ENCODE assay signal across 10 cellular contexts in genomic region chr1:37752213-37752582, GRCh38. TPM values are rescaled to one million over a fixed set of nuclear protein-coding genes. Genes with fewer than 3 reads are reported as not detected.
DNase-seq lines count a peak whose midpoint lies in the region; ATAC-seq and TF ChIP-seq lines count a peak whose summit lies in the region.
"Had no signal": no experiment of that assay in that cellular context is flagged by ENCODE, and none has a peak within 500 bp of the region (broad histone marks: within the 10 kb centered on the region; RNA-seq: fewer than 3 reads in every experiment).

No MANE protein-coding gene starts in this region.

- no peak for ATAC-seq in HG03280 (IDR thresholded peaks at IDR 0.05; ENCODE audit: unreplicated experiment)

- H2BK5ac ChIP-seq in mesendoderm (ENCODE audit: low read length) = no peak overlapping the region
- no peak overlapping the region for H2BK5ac ChIP-seq in mesenchymal stem cell (ENCODE audit: low read depth, low read length, poor library complexity, severe bottlenecking)

- H2AFZ ChIP-seq in mesenchymal stem cell (ENCODE audit: low read depth, low read length) = no peak overlapping the region

- no peak overlapping the region for H3K4ac ChIP-seq in mesendoderm (ENCODE audit: low read depth, low read length)
- no peak overlapping the region for H3K4ac ChIP-seq in mesenchymal stem cell (ENCODE audit: low read depth in 1 of 2, low read length in 2 of 2)

- no peak overlapping the region for H3K18ac ChIP-seq in mesendoderm (ENCODE audit: low read length)
- H3K18ac ChIP-seq in mesenchymal stem cell (ENCODE audit: low read depth in 1 of 2, low read length in 2 of 2) = no peak overlapping the region

- no peak for TF ChIP-seq CTCF in CD14-positive monocyte (IDR thresholded peaks at IDR 0.05)
- no peak for TF ChIP-seq CTCF in HFFc6 (IDR thresholded peaks at IDR 0.05)

- H3K4me2 ChIP-seq in mesendoderm (ENCODE audit: low read length) (no peak overlapping the region), mesenchymal stem cell (ENCODE audit: low read length, poor library complexity, severe bottlenecking) (no peak overlapping the region)

- H3K79me1 ChIP-seq in mesendoderm (ENCODE audit: low read length) (no peaks in the 10 kb centered on the region), mesenchymal stem cell (replicated peaks; ENCODE audit: low read length, poor library complexity, severe bottlenecking) (no peaks in the 10 kb centered on the region)

- H3K56ac ChIP-seq in mesendoderm (ENCODE audit: low read length) = no peak overlapping the region

- H3K4me1 ChIP-seq in mesendoderm (ENCODE audit: control insufficient read depth, low read depth, low read length) = no peaks in the 10 kb centered on the region
- peaks cover 9% of the 10 kb centered on the region for H3K4me1 ChIP-seq in mesenchymal stem cell (ENCODE audit: control insufficient read depth, insufficient read depth, low read depth, low read length)
- H3K4me1 ChIP-seq: SJCRH30 had no signal

- H4K5ac ChIP-seq in mesendoderm (ENCODE audit: low read length) = no peak overlapping the region

- no peak overlapping the region for H2BK15ac ChIP-seq in mesendoderm (replicated peaks; ENCODE audit: low read depth)
- no peak overlapping the region for H2BK15ac ChIP-seq in mesenchymal stem cell (ENCODE audit: low read depth, poor library complexity, severe bottlenecking)

- H3K27me3 ChIP-seq in mesendoderm (ENCODE audit: insufficient read depth, low read length, poor library complexity) (peaks cover 34% of the 10 kb centered on the region), mesenchymal stem cell (ENCODE audit: control insufficient read depth in 1 of 2, insufficient read depth in 1 of 2, low read length in 2 of 2) (peaks cover 55 to 61% of the 10 kb centered on the region in 2 experiments)

- H3K36me3 Mint-ChIP-seq in CD14-positive monocyte (no peaks in the 10 kb centered on the region), HFFc6 (ENCODE audit: low read depth) (no peaks in the 10 kb centered on the region)
- H3K36me3 Mint-ChIP-seq in activated naive CD8-positive, alpha-beta T cell treated with anti-CD3 and anti-CD28 coated beads for 36 hours = no peaks in the 10 kb centered on the region

- no peak overlapping the region for H3K14ac ChIP-seq in mesenchymal stem cell (ENCODE audit: low read length in 2 of 2)

- H3K9me3 ChIP-seq in mesenchymal stem cell (ENCODE audit: control insufficient read depth, low read length) = peaks cover 2% of the 10 kb centered on the region
- H3K9me3 ChIP-seq: SJCRH30 had no signal

- WGBS in mesendoderm (ENCODE audit: extremely low coverage, insufficient coverage, low lambda C conversion rate) = no CpG with 5 or more reads among the region's 11 CpGs
- WGBS in mesenchymal stem cell = 38% methylated on average over 11 of the region's 11 CpGs

- no peaks in the 10 kb centered on the region for H3K36me3 ChIP-seq in mesendoderm (ENCODE audit: control insufficient read depth, insufficient read depth, low read length)
- no peaks in the 10 kb centered on the region for H3K36me3 ChIP-seq in mesenchymal stem cell (ENCODE audit: control insufficient read depth in 1 of 2, insufficient read depth in 2 of 2, low read depth in 1 of 2, low read length in 2 of 2)
- H3K36me3 ChIP-seq: SJCRH30 had no signal

- H2BK12ac ChIP-seq in mesenchymal stem cell (ENCODE audit: low read length in 2 of 2) = no peak overlapping the region

- H3K4me3 ChIP-seq in mesendoderm (ENCODE audit: low read length) = no peak overlapping the region
- H3K4me3 ChIP-seq in mesenchymal stem cell (ENCODE audit: insufficient read depth in 1 of 2, low read depth in 1 of 2, low read length in 2 of 2) = no peak overlapping the region
- H3K4me3 ChIP-seq: SJCRH30 had no signal

- in situ Hi-C loops in G401 (cut with HindIII; ENCODE audit: low sequenced_read_pairs) = no loop called here

- H3K27ac ChIP-seq in mesendoderm (ENCODE audit: low read depth, low read length) (no peak overlapping the region), mesenchymal stem cell (ENCODE audit: low read length, poor library complexity, severe bottlenecking) (no peak overlapping the region)
- H3K27ac ChIP-seq: SJCRH30 had no signal

- no peak overlapping the region for H3K9ac ChIP-seq in mesendoderm (ENCODE audit: low read length)
- H3K9ac ChIP-seq in mesenchymal stem cell (ENCODE audit: low read length) = no peak overlapping the region

- H3K4me1 Mint-ChIP-seq in CD14-positive monocyte (peaks cover 10% of the 10 kb centered on the region), HFFc6 (ENCODE audit: low read depth) (no peaks in the 10 kb centered on the region)
- peaks cover 18% of the 10 kb centered on the region for H3K4me1 Mint-ChIP-seq in activated naive CD8-positive, alpha-beta T cell treated with anti-CD3 and anti-CD28 coated beads for 36 hours

- peaks cover 0 to 10% (median 5%) of the 10 kb centered on the region in 7 donors for H3K9me3 Mint-ChIP-seq in CD14-positive monocyte
- peaks cover 2% of the 10 kb centered on the region; the same call in 1 of the 2 replicates for H3K9me3 Mint-ChIP-seq in HFFc6
- H3K9me3 Mint-ChIP-seq in activated naive CD8-positive, alpha-beta T cell treated with anti-CD3 and anti-CD28 coated beads for 36 hours = no peaks in the 10 kb centered on the region

- intact Hi-C loops in CD14-positive monocyte (cut with micrococcal nuclease) = no loop called here

- DNase-seq in CD14-positive monocyte (ENCODE audit: low spot score) = no peak
- no peak for DNase-seq in HFFc6
- no peak for DNase-seq in activated naive CD8-positive, alpha-beta T cell treated with anti-CD3 and anti-CD28 coated beads for 36 hours
- DNase-seq in mesendoderm = no peak
- DNase-seq in mesenchymal stem cell = no peak
- no peak for DNase-seq in GM03348 (ENCODE audit: low spot score)
- no peak for DNase-seq in G401 (ENCODE audit: low spot score)
- DNase-seq: SJCRH30 had no signal

- no peak overlapping the region for H4K8ac ChIP-seq in mesendoderm (ENCODE audit: low read depth, low read length)
- H4K8ac ChIP-seq in mesenchymal stem cell (ENCODE audit: low read length) = no peak overlapping the region

- no peak overlapping the region for H4K91ac ChIP-seq in mesenchymal stem cell (ENCODE audit: low read length)

- no peak overlapping the region for H3K27ac Mint-ChIP-seq in CD14-positive monocyte
- no peak overlapping the region for H3K27ac Mint-ChIP-seq in HFFc6
- no peak overlapping the region for H3K27ac Mint-ChIP-seq in activated naive CD8-positive, alpha-beta T cell treated with anti-CD3 and anti-CD28 coated beads for 36 hours

- H3K23ac ChIP-seq in mesendoderm (ENCODE audit: low read length) = peak overlapping the region; percentile 89
- H3K23ac ChIP-seq in mesenchymal stem cell (ENCODE audit: low read length in 2 of 2) = no peak overlapping the region

- H3K4me3 Mint-ChIP-seq in CD14-positive monocyte (peak overlapping the region; percentile 47 to 79), HFFc6 (peak overlapping the region; percentile 24; the same call in 1 of the 2 replicates)
- H3K4me3 Mint-ChIP-seq in activated naive CD8-positive, alpha-beta T cell treated with anti-CD3 and anti-CD28 coated beads for 36 hours = peak overlapping the region; percentile 34

- H3K27me3 Mint-ChIP-seq in CD14-positive monocyte (ENCODE audit: low read depth in 3 of 3) (peaks cover 66 to 72% (median 66%) of the 10 kb centered on the region in 3 donors), HFFc6 (ENCODE audit: insufficient read depth) (peaks cover 39% of the 10 kb centered on the region)
- H3K27me3 Mint-ChIP-seq in activated naive CD8-positive, alpha-beta T cell treated with anti-CD3 and anti-CD28 coated beads for 36 hours = peaks cover 67% of the 10 kb centered on the region

- no peak overlapping the region for H2BK120ac ChIP-seq in mesendoderm (ENCODE audit: low read depth, low read length)
- H2BK120ac ChIP-seq in mesenchymal stem cell (ENCODE audit: low read depth, low read length) = no peak overlapping the region

- H2AK5ac ChIP-seq in mesendoderm (ENCODE audit: low read length) (no peak overlapping the region), mesenchymal stem cell (ENCODE audit: low read length, severe bottlenecking) (no peak overlapping the region)

- H3K79me2 ChIP-seq in mesendoderm (ENCODE audit: control insufficient read depth, insufficient read depth, low read length) = no peaks in the 10 kb centered on the region

RNA-seq across cellular contexts. Expression of gene EPHA10, which starts 12.7 kb away (rescaled TPM):
- polyA plus RNA-seq in CD14-positive monocyte = not detected
- total RNA-seq in HFFc6 (2021; fragmentation: NEBNext Ultra II Directional; extraction: Animal tissue kit (Norgen Biotek cat#: 25700)) = not detected
- total RNA-seq in activated naive CD8-positive, alpha-beta T cell treated with anti-CD3 and anti-CD28 coated beads for 36 hours = not detected
- polyA plus RNA-seq in mesendoderm (2013, experiment 1 of 2) = 0.07 TPM
- polyA plus RNA-seq in mesendoderm (2013, experiment 2 of 2) = 0.11 TPM
- polyA plus RNA-seq in mesenchymal stem cell (2013, experiment 1 of 2) = not detected
- polyA plus RNA-seq in mesenchymal stem cell (2013, experiment 2 of 2) = under 0.01 TPM
- total RNA-seq in G401 (2014; rRNA removed; shearing (Covaris generic)) = 0.17 and 0.49 TPM in 2 replicates
- total RNA-seq: myocyte, SJCRH30 had no signal

RNA-seq across cellular contexts. Expression of gene MANEAL, which starts 41.4 kb away (rescaled TPM):
- polyA plus RNA-seq in CD14-positive monocyte = under 1 TPM in 1 of 2 donors, not detected in 1; 0.56 TPM
- total RNA-seq in HFFc6 (2021; fragmentation: NEBNext Ultra II Directional; extraction: Animal tissue kit (Norgen Biotek cat#: 25700)) = 10 to 100 TPM in 3 of 6 experiments, 1 to 10 TPM in 3; 9.5 to 11.1 (median 9.9) TPM
- 1 to 10 TPM; 1.5 TPM for total RNA-seq in activated naive CD8-positive, alpha-beta T cell treated with anti-CD3 and anti-CD28 coated beads for 36 hours
- polyA plus RNA-seq in mesendoderm (2013, experiment 1 of 2) = 9.1 TPM
- 9.3 TPM for polyA plus RNA-seq in mesendoderm (2013, experiment 2 of 2)
- polyA plus RNA-seq in mesenchymal stem cell (2013, experiment 1 of 2) = 0.32 TPM
- polyA plus RNA-seq in mesenchymal stem cell (2013, experiment 2 of 2) = 0.33 TPM
- 22.0 and 31.3 TPM in 2 replicates for total RNA-seq in G401 (2014; rRNA removed; shearing (Covaris generic))

RNA-seq across cellular contexts. Expression of gene C1orf122, which starts 55.4 kb away (rescaled TPM):
- 10 to 100 TPM; 22.9 to 29.5 TPM for polyA plus RNA-seq in CD14-positive monocyte
- total RNA-seq in HFFc6 (2021; fragmentation: NEBNext Ultra II Directional; extraction: Animal tissue kit (Norgen Biotek cat#: 25700)) = 10 to 100 TPM; 60.6 to 97.1 (median 68.2) TPM
- total RNA-seq in activated naive CD8-positive, alpha-beta T cell treated with anti-CD3 and anti-CD28 coated beads for 36 hours = 10 to 100 TPM; 26.1 to 27.7 TPM
- 44.9 TPM for polyA plus RNA-seq in mesendoderm (2013, experiment 1 of 2)
- 42.7 TPM for polyA plus RNA-seq in mesendoderm (2013, experiment 2 of 2)
- polyA plus RNA-seq in mesenchymal stem cell (2013, experiment 1 of 2) = 60.3 TPM
- polyA plus RNA-seq in mesenchymal stem cell (2013, experiment 2 of 2) = 61.7 TPM
- total RNA-seq in G401 (2014; rRNA removed; shearing (Covaris generic)) = 99.0 and 128 TPM in 2 replicates

RNA-seq across cellular contexts. Expression of gene YRDC, which starts 55.8 kb away (rescaled TPM):
- 10 to 100 TPM; 13.3 to 29.6 TPM for polyA plus RNA-seq in CD14-positive monocyte
- 10 to 100 TPM; 17.5 to 22.7 (median 20.4) TPM for total RNA-seq in HFFc6 (2021; fragmentation: NEBNext Ultra II Directional; extraction: Animal tissue kit (Norgen Biotek cat#: 25700))
- 10 to 100 TPM; 58.3 to 62.0 TPM for total RNA-seq in activated naive CD8-positive, alpha-beta T cell treated with anti-CD3 and anti-CD28 coated beads for 36 hours
- polyA plus RNA-seq in mesendoderm (2013, experiment 1 of 2) = 35.2 TPM
- polyA plus RNA-seq in mesendoderm (2013, experiment 2 of 2) = 36.1 TPM
- 10.6 TPM for polyA plus RNA-seq in mesenchymal stem cell (2013, experiment 1 of 2)
- 10.4 TPM for polyA plus RNA-seq in mesenchymal stem cell (2013, experiment 2 of 2)
- total RNA-seq in G401 (2014; rRNA removed; shearing (Covaris generic)) = 35.1 and 36.4 TPM in 2 replicates

RNA-seq across cellular contexts. Expression of gene CDCA8, which starts 59.9 kb away (rescaled TPM):
- polyA plus RNA-seq in CD14-positive monocyte = under 1 TPM; 0.09 to 0.60 TPM
- total RNA-seq in HFFc6 (2021; fragmentation: NEBNext Ultra II Directional; extraction: Animal tissue kit (Norgen Biotek cat#: 25700)) = 10 to 100 TPM; 20.3 to 44.3 (median 41.3) TPM
- 10 to 100 TPM; 60.7 to 61.9 TPM for total RNA-seq in activated naive CD8-positive, alpha-beta T cell treated with anti-CD3 and anti-CD28 coated beads for 36 hours
- polyA plus RNA-seq in mesendoderm (2013, experiment 1 of 2) = 46.4 TPM
- 47.5 TPM for polyA plus RNA-seq in mesendoderm (2013, experiment 2 of 2)
- 4.9 TPM for polyA plus RNA-seq in mesenchymal stem cell (2013, experiment 1 of 2)
- 4.9 TPM for polyA plus RNA-seq in mesenchymal stem cell (2013, experiment 2 of 2)
- 18.9 and 20.3 TPM in 2 replicates for total RNA-seq in G401 (2014; rRNA removed; shearing (Covaris generic))
